8 cellular contexts compared by ENCODE assay signal in genomic region chr2:84781942-84782716, GRCh38.
DNase-seq lines count a peak whose midpoint lies in the region; TF ChIP-seq lines count a peak whose summit lies in the region.

No MANE protein-coding gene starts in this region.

- no TSS peak for BruUV-seq in Calu3 (replicated peaks; lab: Mats Ljungman, UMichigan)

- in situ Hi-C loops in GM23248 (cut with MboI) = no loop called here

- no peaks in the 10 kb centered on the region for H3F3A ChIP-seq in GM23248 (ENCODE audit: insufficient read depth)

- H3K27ac Mint-ChIP-seq in Calu3 (ENCODE audit: unreplicated experiment) = no peak overlapping the region

- H2AFZ ChIP-seq in GM23248 = no peak overlapping the region

- WGBS in GM23248 (ENCODE audit: low coverage in 1 of 2, low lambda C conversion rate in 2 of 2, missing lambda C conversion rate in 2 of 2), 2 experiments = 58 to 60% methylated on average over 3 of the region's 3 CpGs

- H3K27ac ChIP-seq in GM23248 = no peak overlapping the region

- no peak overlapping the region for H3K4me3 Mint-ChIP-seq in Calu3 (ENCODE audit: low read depth, unreplicated experiment)

- peak; percentile 27 for DNase-seq in Calu3
- peak; percentile 34 for DNase-seq in GM23248
- DNase-seq in NCI-H82 treated with DMSO at 0.1 percent for 48 hours (lab: John Stamatoyannopoulos, UW; ENCODE audit: unreplicated experiment) = peak; percentile 11
- DNase-seq in activated naive CD4-positive, alpha-beta T cell treated with Interleukin-2 at 50 U/mL for 16 hours = peak; percentile 70
- peak; percentile 45 for DNase-seq in stimulated activated CD4-positive, alpha-beta T cell treated with anti-CD3 and anti-CD28 coated beads, Interleukin-12 subunit alpha, Interleukin-12 subunit beta, amount 100 ng/mL, for 4 hours
- DNase-seq in HK-2 (ENCODE audit: unreplicated experiment) = no peak
- no peak for DNase-seq in NCI-H187 (lab: John Stamatoyannopoulos, UW)
- DNase-seq in DMS 273 treated with DMSO at 0.1 percent for 48 hours (lab: John Stamatoyannopoulos, UW) = no peak

- no peaks in the 10 kb centered on the region for H3K36me3 ChIP-seq in GM23248 (ENCODE audit: low read depth)

- no peaks in the 10 kb centered on the region for H3K9me2 ChIP-seq in GM23248 (ENCODE audit: insufficient read depth)

- no peaks in the 10 kb centered on the region for H3K9me3 Mint-ChIP-seq in Calu3 (ENCODE audit: low read depth, unreplicated experiment)

- no peaks in the 10 kb centered on the region for H3K4me1 ChIP-seq in GM23248 (ENCODE audit: insufficient read depth)

- no peaks in the 10 kb centered on the region for H3K27me3 Mint-ChIP-seq in Calu3 (ENCODE audit: unreplicated experiment)

- no peaks in the 10 kb centered on the region for H3K9me3 ChIP-seq in GM23248 (ENCODE audit: low read depth)

- H4K20me1 ChIP-seq in GM23248 (ENCODE audit: insufficient read depth) = no peaks in the 10 kb centered on the region

- CTCF ChIA-PET in Calu3 (lab: Charles Lee) = interaction anchor here (1.0 kb wide), 1 partner anchor 26 kb away, joined by 3 read pairs; no protein-coding TSS in a partner anchor

- peaks cover 3% of the 10 kb centered on the region; the same call in 1 of the 2 replicates for H3K27me3 ChIP-seq in GM23248 (replicated peaks; ENCODE audit: insufficient read depth)

- no peak overlapping the region for H3K4me2 ChIP-seq in GM23248 (ENCODE audit: unreplicated experiment)

- intact Hi-C loops in Calu3 (cut with micrococcal nuclease; ENCODE audit: unreplicated experiment) = no loop called here

- H3K4me3 ChIP-seq in GM23248 = no peak overlapping the region

- no peak for TF ChIP-seq CTCF in Calu3 (IDR thresholded peaks at IDR 0.05; ENCODE audit: unreplicated experiment)

- H3K79me2 ChIP-seq in GM23248 (ENCODE audit: insufficient read depth) = no peaks in the 10 kb centered on the region

- H3K9ac ChIP-seq in GM23248 = no peak overlapping the region

- no peaks in the 10 kb centered on the region for H3K4me1 Mint-ChIP-seq in Calu3 (ENCODE audit: low read depth, unreplicated experiment)

- H3K36me3 Mint-ChIP-seq in Calu3 (ENCODE audit: insufficient read depth, unreplicated experiment) = no peaks in the 10 kb centered on the region

Comparison
In these comparisons a context has a peak if more than half of its experiments do, and no peak if none do; other contexts are left out.
1. DNase-seq: peak in Calu3 (single experiment), GM23248 (single experiment), NCI-H82 treated with DMSO at 0.1 percent for 48 hours (single experiment), activated naive CD4-positive, alpha-beta T cell treated with Interleukin-2 at 50 U/mL for 16 hours (single experiment) and stimulated activated CD4-positive, alpha-beta T cell treated with anti-CD3 and anti-CD28 coated beads, Interleukin-12 subunit alpha, Interleukin-12 subunit beta, amount 100 ng/mL, for 4 hours (single experiment); none in HK-2 (single experiment), NCI-H187 (0 of 2) and DMS 273 treated with DMSO at 0.1 percent for 48 hours (single experiment).